In genomic region chr5:90940227-90940995, GRCh38 we compare ENCODE assay signal across 8 cellular contexts.
DNase-seq lines count a peak whose midpoint lies in the region; ATAC-seq lines count a peak whose summit lies in the region.

No MANE protein-coding gene starts in this region.

- no peaks in the 10 kb centered on the region for H3K27me3 ChIP-seq in iPS-20b (ENCODE audit: insufficient read depth, low read length)

- H3K4me3 ChIP-seq in iPS-20b (ENCODE audit: low read length): no peak overlapping the region

- H3K9ac ChIP-seq in iPS-20b (ENCODE audit: low read depth, low read length): peak overlapping the region; percentile 51; the same call in 1 of the 2 replicates

- H3K36me3 ChIP-seq in iPS-20b (ENCODE audit: insufficient read depth, low read depth, low read length): 0 out of 2 replicates have a peak, but pooled peaks cover 9% of the 10 kb centered on the region

- peak; percentile 98 for ATAC-seq in HG02571 (IDR thresholded peaks at IDR 0.05; ENCODE audit: unreplicated experiment)

- no peak overlapping the region for H3K27ac ChIP-seq in iPS-20b (ENCODE audit: low read length)

- peak; percentile 21 for DNase-seq in NOMO-1 treated with DMSO at 0.1 percent for 48 hours (lab: John Stamatoyannopoulos, UW; ENCODE audit: unreplicated experiment)
- DNase-seq in NOMO-1 (lab: John Stamatoyannopoulos, UW; ENCODE audit: unreplicated experiment in 2 of 2): no peak
- DNase-seq in NCI-H128 (lab: John Stamatoyannopoulos, UW; ENCODE audit: unreplicated experiment): peak; percentile 8
- peak; percentile 15 for DNase-seq in activated T-cell treated with anti-CD3 and anti-CD28 coated beads for 48 hours (ENCODE audit: low read depth)
- DNase-seq in stimulated activated CD8-positive, alpha-beta memory T cell treated with anti-CD3 and anti-CD28 coated beads, Interleukin-12 subunit alpha, Interleukin-12 subunit beta, amount 100 ng/mL, for 1 hour (ENCODE audit: low read depth): peak; percentile 8
- DNase-seq in middle frontal gyrus (ENCODE audit: extremely low spot score, low spot score): no peak

- no peaks in the 10 kb centered on the region for H3K9me3 ChIP-seq in iPS-20b (ENCODE audit: insufficient read depth, low read depth, low read length)

- peaks cover 18% of the 10 kb centered on the region for H3K4me1 ChIP-seq in iPS-20b (ENCODE audit: insufficient read depth, low read length)

Comparison
In these comparisons a context has a peak if more than half of its experiments do, and no peak if none do; other contexts are left out.
1. DNase-seq: peak in NOMO-1 treated with DMSO at 0.1 percent for 48 hours (single experiment), NCI-H128 (single experiment), activated T-cell treated with anti-CD3 and anti-CD28 coated beads for 48 hours (single experiment) and stimulated activated CD8-positive, alpha-beta memory T cell treated with anti-CD3 and anti-CD28 coated beads, Interleukin-12 subunit alpha, Interleukin-12 subunit beta, amount 100 ng/mL, for 1 hour (single experiment); none in NOMO-1 (0 of 2) and middle frontal gyrus (single experiment).